ENCODE assay signal across 1 cellular context in the genomic region with DNA sequence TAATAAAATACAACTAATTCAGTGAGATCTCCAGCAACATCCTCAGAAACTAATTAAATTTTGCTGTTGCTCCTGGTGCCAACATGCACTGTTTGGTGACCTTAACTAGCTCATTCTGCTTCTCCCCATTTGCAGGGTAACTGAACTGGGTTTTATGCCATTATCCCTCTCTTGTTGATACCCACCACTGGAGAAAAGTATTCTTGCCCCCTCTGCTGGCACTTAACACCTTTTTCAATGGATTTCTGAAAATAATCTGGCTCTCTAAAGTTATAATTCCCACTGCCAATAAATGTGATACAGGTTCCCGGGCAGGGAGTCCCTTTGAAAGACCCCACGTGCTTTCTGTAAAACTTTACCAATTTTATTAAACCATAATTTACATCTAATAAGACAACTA.
TF ChIP-seq lines count a peak whose summit lies in the region.

No MANE protein-coding gene starts in this region.

TF ChIP-seq in GM12878, 131 proteins besides CTCF, POLR2A, EP300 and RAD21:
- TF ChIP-seq MYB (IDR thresholded peaks at IDR 0.05; ENCODE audit: borderline replicate concordance, low read depth, low read length) (no peak), PAX5 (IDR thresholded peaks at IDR 0.05; ENCODE audit: borderline replicate concordance, low read depth, low read length) (no peak), KAT2A (conservative IDR thresholded peaks at IDR 0.05; ENCODE audit: control insufficient read depth, low read depth, low read length) (no peak), ETV6 (conservative IDR thresholded peaks at IDR 0.05 in 1 of 2, IDR thresholded peaks at IDR 0.05 in 1 of 2; ENCODE audit: borderline replicate concordance in 1 of 2, low read depth in 1 of 2) (no peak), TCF7 (IDR thresholded peaks at IDR 0.05; ENCODE audit: borderline replicate concordance) (no peak), MYC (IDR thresholded peaks at IDR 0.05; ENCODE audit: insufficient read depth, insufficient read length, insufficient replicate concordance, low read length, severe bottlenecking) (no peak)
- TF ChIP-seq, protein P1, sequence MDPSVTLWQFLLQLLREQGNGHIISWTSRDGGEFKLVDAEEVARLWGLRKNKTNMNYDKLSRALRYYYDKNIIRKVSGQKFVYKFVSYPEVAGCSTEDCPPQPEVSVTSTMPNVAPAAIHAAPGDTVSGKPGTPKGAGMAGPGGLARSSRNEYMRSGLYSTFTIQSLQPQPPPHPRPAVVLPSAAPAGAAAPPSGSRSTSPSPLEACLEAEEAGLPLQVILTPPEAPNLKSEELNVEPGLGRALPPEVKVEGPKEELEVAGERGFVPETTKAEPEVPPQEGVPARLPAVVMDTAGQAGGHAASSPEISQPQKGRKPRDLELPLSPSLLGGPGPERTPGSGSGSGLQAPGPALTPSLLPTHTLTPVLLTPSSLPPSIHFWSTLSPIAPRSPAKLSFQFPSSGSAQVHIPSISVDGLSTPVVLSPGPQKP (IDR thresholded peaks at IDR 0.05; ENCODE audit: low read depth, low read length): no peak
